Comparison of ENCODE assay signal across 40 cellular contexts in the genomic region with DNA sequence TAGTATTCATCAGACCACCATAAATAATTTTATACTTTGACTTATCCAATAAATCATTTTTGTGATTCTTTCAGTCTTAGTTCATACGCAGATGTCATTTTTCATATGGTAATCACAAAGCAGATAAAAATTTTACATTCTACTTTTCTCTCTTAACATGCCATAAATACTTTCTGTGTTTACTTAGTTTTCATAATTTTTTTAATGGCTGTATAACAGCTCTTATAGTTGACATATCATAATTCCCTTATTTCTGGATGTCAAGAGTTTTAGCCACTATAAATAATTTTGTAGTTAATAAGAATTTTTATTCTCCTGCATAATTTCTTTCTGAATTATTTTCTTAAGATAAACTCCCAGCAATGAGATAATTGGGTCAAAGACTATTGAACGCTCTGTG.
"Had no signal": no experiment of that assay in that cellular context is flagged by ENCODE, and none has a peak within 500 bp of the region (broad histone marks: within the 10 kb centered on the region; RNA-seq: fewer than 3 reads in every experiment).

No MANE protein-coding gene starts in this region.

- H3K27me3 ChIP-seq: adrenal gland, ascending aorta, body of pancreas, brain microvascular endothelial cell, breast epithelium, cardiac muscle cell had no signal

- H3K4me3 Mint-ChIP-seq: activated naive CD4-positive, alpha-beta T cell treated with anti-CD3 and anti-CD28 coated beads for 36 hours; activated naive CD4-positive, alpha-beta T cell treated with anti-CD3 and anti-CD28 coated beads, Interleukin-2, amount 10 ng/mL, durations not matched to agents 7 days and 5 days; activated naive CD4-positive, alpha-beta T cell treated with anti-CD3 and anti-CD28 coated beads, Interleukin-2, amount 50 U/mL, for 24 hours; activated naive CD8-positive, alpha-beta T cell; activated naive CD8-positive, alpha-beta T cell treated with anti-CD3 and anti-CD28 coated beads for 36 hours; activated naive CD8-positive, alpha-beta T cell treated with anti-CD3 and anti-CD28 coated beads, Interleukin-2, amount 10 ng/mL, durations not matched to agents 7 days and 5 days; activated naive CD8-positive, alpha-beta T cell treated with anti-CD3 and anti-CD28 coated beads, Interleukin-2, amount 50 U/mL, for 24 hours; activated T-cell treated with anti-CD3 and anti-CD28 coated beads, Interleukin-2, amount 50 U/mL, for 24 hours; activated T-cell treated with anti-CD3 and anti-CD28 coated beads, Interleukin-2, amount 50 U/mL, for 4 hours; activated T-cell treated with anti-CD3 and anti-CD28 coated beads, Interleukin-2, amount 50 U/mL, for 72 hours; activated T-helper 1 cell treated with anti-CD3 and anti-CD28 coated beads, Interleukin-12 subunit alpha, Interleukin-12 subunit beta, Interleukin-2, Interleukin-4 antibody, amounts not matched to agents 30 ng/mL and 10 ng/mL and 1 ng/mL, durations not matched to agents 14 hours and 24 hours and 36 hours; activated T-helper 17 cell treated with anti-CD3 and anti-CD28 coated beads, Interleukin-2, amount 50 U/mL, for 72 hours; brain; central memory CD8-positive, alpha-beta T cell had no signal

- H3K36me3 ChIP-seq: adrenal gland, ascending aorta, brain microvascular endothelial cell, breast epithelium, cardiac muscle cell had no signal

- H3K27ac ChIP-seq: adrenal gland, ascending aorta, body of pancreas, brain microvascular endothelial cell, breast epithelium, cardiac muscle cell had no signal

- H3K27me3 Mint-ChIP-seq: activated naive CD4-positive, alpha-beta T cell treated with anti-CD3 and anti-CD28 coated beads, Interleukin-2, amount 10 ng/mL, durations not matched to agents 7 days and 5 days had no signal

- DNase-seq: activated effector memory CD4-positive, alpha-beta T cell treated with anti-CD3 and anti-CD28 coated beads, Interleukin-2, amount 50 U/mL, for 16 hours; activated effector memory CD4-positive, alpha-beta T cell treated with Interleukin-2 at 50 U/mL for 16 hours; activated gamma-delta T cell; activated gamma-delta T cell treated with Interleukin-2 at 50 U/mL for 16 hours; activated naive CD4-positive, alpha-beta T cell; activated naive CD4-positive, alpha-beta T cell treated with anti-CD3 and anti-CD28 coated beads for 36 hours; activated naive CD4-positive, alpha-beta T cell treated with anti-CD3 and anti-CD28 coated beads, Interleukin-2, amount 10 ng/mL, durations not matched to agents 7 days and 5 days; activated naive CD4-positive, alpha-beta T cell treated with anti-CD3 and anti-CD28 coated beads, Interleukin-2, amount 50 U/mL, for 16 hours; activated naive CD4-positive, alpha-beta T cell treated with Interleukin-2 at 50 U/mL for 16 hours; activated naive CD8-positive, alpha-beta T cell treated with anti-CD3 and anti-CD28 coated beads for 36 hours; activated naive CD8-positive, alpha-beta T cell treated with anti-CD3 and anti-CD28 coated beads, Interleukin-2, amount 10 ng/mL, durations not matched to agents 7 days and 5 days; activated naive CD8-positive, alpha-beta T cell treated with anti-CD3 and anti-CD28 coated beads, Interleukin-2, amount 50 U/mL, for 24 hours; activated T-cell treated with anti-CD3 and anti-CD28 coated beads for 4 hours; activated T-cell treated with anti-CD3 and anti-CD28 coated beads, Interleukin-2, amount 50 U/mL, for 1 hour; activated T-cell treated with anti-CD3 and anti-CD28 coated beads, Interleukin-2, amount 50 U/mL, for 24 hours; activated T-cell treated with anti-CD3 and anti-CD28 coated beads, Interleukin-2, amount 50 U/mL, for 4 hours; activated T-cell treated with anti-CD3 and anti-CD28 coated beads, Interleukin-2, amount 50 U/mL, for 48 hours; activated T-cell treated with anti-CD3 and anti-CD28 coated beads, Interleukin-2, amount 50 U/mL, for 72 hours; adrenal gland; amygdala; anterior cingulate cortex; aorta; body of pancreas; brain microvascular endothelial cell; caudate nucleus; central memory CD4-positive, alpha-beta T cell; cerebellar nuclear complex had no signal

- H3K36me3 Mint-ChIP-seq: activated naive CD4-positive, alpha-beta T cell treated with anti-CD3 and anti-CD28 coated beads, Interleukin-2, amount 10 ng/mL, durations not matched to agents 7 days and 5 days; activated naive CD4-positive, alpha-beta T cell treated with anti-CD3 and anti-CD28 coated beads, Interleukin-2, amount 50 U/mL, for 24 hours; activated naive CD4-positive, alpha-beta T cell treated with anti-CD3 and anti-CD28 coated beads, Interleukin-2, amount 50 U/mL, for 72 hours; activated naive CD8-positive, alpha-beta T cell; activated naive CD8-positive, alpha-beta T cell treated with anti-CD3 and anti-CD28 coated beads for 36 hours; activated naive CD8-positive, alpha-beta T cell treated with anti-CD3 and anti-CD28 coated beads, Interleukin-2, amount 10 ng/mL, durations not matched to agents 7 days and 5 days; brain had no signal

- H3K9me3 ChIP-seq: adrenal gland, ascending aorta, body of pancreas, breast epithelium had no signal

- FAIRE-seq: astrocyte, bronchial epithelial cell had no signal

- H3K4me1 Mint-ChIP-seq: activated naive CD4-positive, alpha-beta T cell treated with anti-CD3 and anti-CD28 coated beads, Interleukin-2, amount 10 ng/mL, durations not matched to agents 7 days and 5 days; activated naive CD4-positive, alpha-beta T cell treated with anti-CD3 and anti-CD28 coated beads, Interleukin-2, amount 50 U/mL, for 24 hours; activated naive CD8-positive, alpha-beta T cell treated with anti-CD3 and anti-CD28 coated beads for 36 hours; activated naive CD8-positive, alpha-beta T cell treated with anti-CD3 and anti-CD28 coated beads, Interleukin-2, amount 50 U/mL, for 24 hours; activated T-helper 17 cell treated with anti-CD3 and anti-CD28 coated beads, Interleukin-2, amount 50 U/mL, for 72 hours; central memory CD8-positive, alpha-beta T cell had no signal

- ATAC-seq: activated naive CD4-positive, alpha-beta T cell treated with anti-CD3 and anti-CD28 coated beads, Interleukin-2, amount 50 U/mL, for 72 hours; activated naive CD8-positive, alpha-beta T cell treated with anti-CD3 and anti-CD28 coated beads, Interleukin-2, amount 50 U/mL, for 24 hours; activated T-cell treated with anti-CD3 and anti-CD28 coated beads, Interleukin-2, amount 50 U/mL, for 4 hours; activated T-cell treated with anti-CD3 and anti-CD28 coated beads, Interleukin-2, amount 50 U/mL, for 72 hours; activated T-helper 17 cell treated with anti-CD3 and anti-CD28 coated beads, Interleukin-2, amount 50 U/mL, for 72 hours; body of pancreas had no signal

- H3K4me1 ChIP-seq: adrenal gland, ascending aorta, body of pancreas, breast epithelium had no signal

- H3K9me3 Mint-ChIP-seq: activated naive CD4-positive, alpha-beta T cell treated with anti-CD3 and anti-CD28 coated beads for 36 hours; activated naive CD4-positive, alpha-beta T cell treated with anti-CD3 and anti-CD28 coated beads, Interleukin-2, amount 10 ng/mL, durations not matched to agents 7 days and 5 days; activated naive CD4-positive, alpha-beta T cell treated with anti-CD3 and anti-CD28 coated beads, Interleukin-2, amount 50 U/mL, for 24 hours; activated naive CD4-positive, alpha-beta T cell treated with anti-CD3 and anti-CD28 coated beads, Interleukin-2, amount 50 U/mL, for 72 hours; activated naive CD8-positive, alpha-beta T cell treated with anti-CD3 and anti-CD28 coated beads for 36 hours; activated naive CD8-positive, alpha-beta T cell treated with anti-CD3 and anti-CD28 coated beads, Interleukin-2, amount 10 ng/mL, durations not matched to agents 7 days and 5 days; activated naive CD8-positive, alpha-beta T cell treated with anti-CD3 and anti-CD28 coated beads, Interleukin-2, amount 50 U/mL, for 24 hours; activated T-cell treated with anti-CD3 and anti-CD28 coated beads, Interleukin-2, amount 50 U/mL, for 24 hours; activated T-cell treated with anti-CD3 and anti-CD28 coated beads, Interleukin-2, amount 50 U/mL, for 4 hours; activated T-cell treated with anti-CD3 and anti-CD28 coated beads, Interleukin-2, amount 50 U/mL, for 72 hours; activated T-helper 1 cell treated with anti-CD3 and anti-CD28 coated beads, Interleukin-12 subunit alpha, Interleukin-12 subunit beta, Interleukin-2, Interleukin-4 antibody, amounts not matched to agents 30 ng/mL and 10 ng/mL and 1 ng/mL, durations not matched to agents 14 hours and 24 hours and 36 hours; activated T-helper 17 cell treated with anti-CD3 and anti-CD28 coated beads, Interleukin-2, amount 50 U/mL, for 72 hours; activated T-helper 2 cell treated with anti-CD3 and anti-CD28 coated beads, Interferon-gamma antibody, Interleukin-2, Interleukin-4, amounts not matched to agents 10 μg/mL and 5 μg/mL and 100 μg/mL, durations not matched to agents 14 hours and 24 hours and 36 hours; central memory CD8-positive, alpha-beta T cell had no signal

- H3K4me3 ChIP-seq: adrenal gland, ascending aorta, body of pancreas, breast epithelium, cardiac muscle cell had no signal

- H3K27ac Mint-ChIP-seq: activated naive CD4-positive, alpha-beta T cell treated with anti-CD3 and anti-CD28 coated beads for 36 hours; activated naive CD4-positive, alpha-beta T cell treated with anti-CD3 and anti-CD28 coated beads, Interleukin-2, amount 10 ng/mL, durations not matched to agents 7 days and 5 days; activated naive CD4-positive, alpha-beta T cell treated with anti-CD3 and anti-CD28 coated beads, Interleukin-2, amount 50 U/mL, for 24 hours; activated naive CD4-positive, alpha-beta T cell treated with anti-CD3 and anti-CD28 coated beads, Interleukin-2, amount 50 U/mL, for 72 hours; activated naive CD8-positive, alpha-beta T cell; activated naive CD8-positive, alpha-beta T cell treated with anti-CD3 and anti-CD28 coated beads for 36 hours; activated naive CD8-positive, alpha-beta T cell treated with anti-CD3 and anti-CD28 coated beads, Interleukin-2, amount 10 ng/mL, durations not matched to agents 7 days and 5 days; activated naive CD8-positive, alpha-beta T cell treated with anti-CD3 and anti-CD28 coated beads, Interleukin-2, amount 50 U/mL, for 24 hours; activated T-cell treated with anti-CD3 and anti-CD28 coated beads, Interleukin-2, amount 50 U/mL, for 24 hours; activated T-cell treated with anti-CD3 and anti-CD28 coated beads, Interleukin-2, amount 50 U/mL, for 72 hours; activated T-helper 1 cell treated with anti-CD3 and anti-CD28 coated beads, Interleukin-12 subunit alpha, Interleukin-12 subunit beta, Interleukin-2, Interleukin-4 antibody, amounts not matched to agents 30 ng/mL and 10 ng/mL and 1 ng/mL, durations not matched to agents 14 hours and 24 hours and 36 hours; activated T-helper 17 cell treated with anti-CD3 and anti-CD28 coated beads, Interleukin-2, amount 50 U/mL, for 72 hours; activated T-helper 2 cell treated with anti-CD3 and anti-CD28 coated beads, Interferon-gamma antibody, Interleukin-2, Interleukin-4, amounts not matched to agents 10 μg/mL and 5 μg/mL and 100 μg/mL, durations not matched to agents 14 hours and 24 hours and 36 hours; brain had no signal
